16 cellular contexts compared by ENCODE assay signal in genomic region chr4:41268024-41268423, GRCh38. TPM values are rescaled to one million over a fixed set of nuclear protein-coding genes. Genes with fewer than 3 reads are reported as not detected.
A peak's percentile ranks its signal among the peaks of the same experiment; 100 is the strongest.
DNase-seq lines count a peak whose midpoint lies in the region; ATAC-seq and TF ChIP-seq lines count a peak whose summit lies in the region.
"Had no signal": no experiment of that assay in that cellular context is flagged by ENCODE, and none has a peak within 500 bp of the region (broad histone marks: within the 10 kb centered on the region; RNA-seq: fewer than 3 reads in every experiment).

No MANE protein-coding gene starts in this region.

- no peak overlapping the region for H2AFZ ChIP-seq in PC-9

- H3K36me3 Mint-ChIP-seq in nephron progenitor cell (ENCODE audit: low read depth): peaks cover 67% of the 10 kb centered on the region
- H3K36me3 Mint-ChIP-seq in activated CD8-positive, alpha-beta T cell treated with anti-CD3 and anti-CD28 coated beads, Interleukin-2, amount 10 ng/mL, durations not matched to agents 7 days and 5 days (ENCODE audit: low read depth): no peaks in the 10 kb centered on the region
- H3K36me3 Mint-ChIP-seq: immature natural killer cell had no signal

- peaks cover 72% of the 10 kb centered on the region for H3F3A ChIP-seq in PC-9 (ENCODE audit: insufficient read depth, low read depth)

- ATAC-seq in activated CD8-positive, alpha-beta T cell treated with anti-CD3 and anti-CD28 coated beads, Interleukin-2, amount 10 ng/mL, durations not matched to agents 7 days and 5 days: no peak
- no peak for ATAC-seq in HG03457 (IDR thresholded peaks at IDR 0.05; ENCODE audit: unreplicated experiment)
- ATAC-seq: Panc1, T-helper 17 cell had no signal

- DNase-seq in NCI-H1417 (lab: John Stamatoyannopoulos, UW) (peak; percentile 7 to 90 (median 37)), NCI-H1417 treated with DMSO at 0.1 percent for 48 hours (lab: John Stamatoyannopoulos, UW) (no peak), LHCN-M2 (ENCODE audit: low read depth) (peak; percentile 82), PC-9 (no peak), nephron progenitor cell (no peak)
- DNase-seq in activated CD8-positive, alpha-beta T cell treated with anti-CD3 and anti-CD28 coated beads, Interleukin-2, amount 10 ng/mL, durations not matched to agents 7 days and 5 days: no peak
- no peak for DNase-seq in activated effector memory CD4-positive, alpha-beta T cell treated with Interleukin-2 at 50 U/mL for 16 hours
- DNase-seq: activated effector memory CD4-positive, alpha-beta T cell treated with anti-CD3 and anti-CD28 coated beads, Interleukin-2, amount 50 U/mL, for 16 hours; dermis blood vessel endothelial cell; immature natural killer cell; Kasumi-1; T-helper 17 cell had no signal

- no peaks in the 10 kb centered on the region for H3K9me3 ChIP-seq in PC-9 (ENCODE audit: insufficient read depth, low read depth)

- no peaks in the 10 kb centered on the region for H3K27me3 ChIP-seq in PC-9 (ENCODE audit: insufficient read depth, low read depth)
- H3K27me3 ChIP-seq: BLaER1 treated with 17β-estradiol and CSF1 and Interleukin-3, amounts not matched to agents 10 nM and 100 nM had no signal

- no peaks in the 10 kb centered on the region for H3K79me2 ChIP-seq in PC-9 (ENCODE audit: low read depth)

- no peaks in the 10 kb centered on the region for H3K4me1 ChIP-seq in PC-9 (replicated peaks; ENCODE audit: insufficient read depth)
- H3K4me1 ChIP-seq: BLaER1 treated with 17β-estradiol and CSF1 and Interleukin-3, amounts not matched to agents 10 nM and 100 nM had no signal

- H3K4me3 Mint-ChIP-seq in nephron progenitor cell: no peak overlapping the region
- H3K4me3 Mint-ChIP-seq in activated CD8-positive, alpha-beta T cell treated with anti-CD3 and anti-CD28 coated beads, Interleukin-2, amount 10 ng/mL, durations not matched to agents 7 days and 5 days: no peak overlapping the region
- H3K4me3 Mint-ChIP-seq: immature natural killer cell, T-helper 17 cell had no signal

- peaks cover 41% of the 10 kb centered on the region for H4K20me1 ChIP-seq in PC-9 (ENCODE audit: insufficient read depth)
- H4K20me1 ChIP-seq: BLaER1 treated with 17β-estradiol and CSF1 and Interleukin-3, amounts not matched to agents 10 nM and 100 nM had no signal

- TF ChIP-seq CTCF in PC-9 (conservative IDR thresholded peaks at IDR 0.05) (no peak), nephron progenitor cell (IDR thresholded peaks at IDR 0.05) (no peak)

- intact Hi-C loops in PC-9 (cut with micrococcal nuclease; ENCODE audit: unreplicated experiment): no loop called here

- peaks cover 39% of the 10 kb centered on the region for H3K36me3 ChIP-seq in PC-9 (ENCODE audit: low read depth)

- H3K9me2 ChIP-seq in PC-9 (ENCODE audit: insufficient read depth): no peaks in the 10 kb centered on the region

- no peak overlapping the region for H3K27ac ChIP-seq in PC-9
- H3K27ac ChIP-seq: BLaER1 treated with 17β-estradiol and CSF1 and Interleukin-3, amounts not matched to agents 10 nM and 100 nM had no signal

- H3K4me2 ChIP-seq in PC-9: no peak overlapping the region
- H3K4me2 ChIP-seq: BLaER1 treated with 17β-estradiol and CSF1 and Interleukin-3, amounts not matched to agents 10 nM and 100 nM had no signal

- no peak overlapping the region for H3K4me3 ChIP-seq in PC-9
- H3K4me3 ChIP-seq: BLaER1 treated with 17β-estradiol and CSF1 and Interleukin-3, amounts not matched to agents 10 nM and 100 nM had no signal

- CTCF ChIA-PET in PC-9 (lab: Charles Lee): no interaction called here
- CTCF ChIA-PET in activated CD8-positive, alpha-beta T cell treated with anti-CD3 and anti-CD28 coated beads, Interleukin-2, amount 10 ng/mL, durations not matched to agents 7 days and 5 days (lab: Charles Lee): no interaction called here

- peaks cover 14% of the 10 kb centered on the region for H3K4me1 Mint-ChIP-seq in nephron progenitor cell
- H3K4me1 Mint-ChIP-seq in activated CD8-positive, alpha-beta T cell treated with anti-CD3 and anti-CD28 coated beads, Interleukin-2, amount 10 ng/mL, durations not matched to agents 7 days and 5 days (ENCODE audit: low read depth): no peaks in the 10 kb centered on the region
- H3K4me1 Mint-ChIP-seq: immature natural killer cell, T-helper 17 cell had no signal

- BruUV-seq in PC-9 (replicated peaks; lab: Mats Ljungman, UMichigan): TSS peak; percentile 0

- H3K27me3 Mint-ChIP-seq in nephron progenitor cell (ENCODE audit: low read depth, poor library complexity): no peaks in the 10 kb centered on the region
- H3K27me3 Mint-ChIP-seq in activated CD8-positive, alpha-beta T cell treated with anti-CD3 and anti-CD28 coated beads, Interleukin-2, amount 10 ng/mL, durations not matched to agents 7 days and 5 days (ENCODE audit: low read depth): peaks cover 2% of the 10 kb centered on the region

- H3K27ac Mint-ChIP-seq in nephron progenitor cell: peak overlapping the region; percentile 40
- H3K27ac Mint-ChIP-seq in activated CD8-positive, alpha-beta T cell treated with anti-CD3 and anti-CD28 coated beads, Interleukin-2, amount 10 ng/mL, durations not matched to agents 7 days and 5 days: no peak overlapping the region
- H3K27ac Mint-ChIP-seq: immature natural killer cell, T-helper 17 cell had no signal

- peaks cover 8% of the 10 kb centered on the region for H3K9me3 Mint-ChIP-seq in nephron progenitor cell
- H3K9me3 Mint-ChIP-seq in activated CD8-positive, alpha-beta T cell treated with anti-CD3 and anti-CD28 coated beads, Interleukin-2, amount 10 ng/mL, durations not matched to agents 7 days and 5 days (ENCODE audit: insufficient read depth): no peaks in the 10 kb centered on the region
- H3K9me3 Mint-ChIP-seq: immature natural killer cell had no signal

- POLR2A ChIA-PET in PC-9 (lab: Charles Lee; ENCODE audit: unreplicated experiment): interaction anchor here (0.7 kb wide), 2 partner anchors 11 to 51 kb away, joined by 4 to 5 read pairs; no protein-coding TSS in a partner anchor
- POLR2A ChIA-PET in activated CD8-positive, alpha-beta T cell treated with anti-CD3 and anti-CD28 coated beads, Interleukin-2, amount 10 ng/mL, durations not matched to agents 7 days and 5 days (lab: Charles Lee): no interaction called here

RNA-seq across cellular contexts. Expression of gene UCHL1, which starts 11.3 kb away (rescaled TPM):
- total RNA-seq in LHCN-M2 (2014; rRNA removed) (222 and 281 TPM in 2 replicates), PC-9 (2021) (1,253 and 1,355 TPM in 2 replicates)
- polyA plus RNA-seq in LHCN-M2 (2012): 306 TPM
- total RNA-seq in activated CD8-positive, alpha-beta T cell treated with anti-CD3 and anti-CD28 coated beads, Interleukin-2, amount 10 ng/mL, durations not matched to agents 7 days and 5 days: under 1 TPM; 0.34 to 0.37 TPM
- total RNA-seq: SK-MEL-5, T-helper 17 cell had no signal
- polyA plus RNA-seq: immature natural killer cell had no signal

RNA-seq across cellular contexts. Expression of gene APBB2, which starts 53.7 kb away (rescaled TPM):
- total RNA-seq in LHCN-M2 (2014; rRNA removed): 109 and 112 TPM in 2 replicates
- 42.0 TPM for polyA plus RNA-seq in LHCN-M2 (2012)
- total RNA-seq in PC-9 (2021): 33.6 and 46.0 TPM in 2 replicates
- under 1 TPM; 0.53 to 0.57 TPM for total RNA-seq in activated CD8-positive, alpha-beta T cell treated with anti-CD3 and anti-CD28 coated beads, Interleukin-2, amount 10 ng/mL, durations not matched to agents 7 days and 5 days
- polyA plus RNA-seq: immature natural killer cell had no signal

Comparison
In these comparisons a context has a peak if more than half of its experiments do, and no peak if none do; other contexts are left out.
1. DNase-seq: peak in NCI-H1417 (3 of 3) and LHCN-M2 (single experiment); none in NCI-H1417 treated with DMSO at 0.1 percent for 48 hours (single experiment), PC-9 (0 of 2), nephron progenitor cell (single experiment), activated CD8-positive, alpha-beta T cell treated with anti-CD3 and anti-CD28 coated beads, Interleukin-2, amount 10 ng/mL, durations not matched to agents 7 days and 5 days (single experiment) and activated effector memory CD4-positive, alpha-beta T cell treated with Interleukin-2 at 50 U/mL for 16 hours (single experiment).
2. RNA of gene UCHL1, which starts 11.3 kb away (total RNA-seq): 1,253 to 1,355 TPM in PC-9 and 222 to 281 TPM in LHCN-M2; 0.34 to 0.37 TPM in activated CD8-positive, alpha-beta T cell treated with anti-CD3 and anti-CD28 coated beads, Interleukin-2, amount 10 ng/mL, durations not matched to agents 7 days and 5 days; every median in the first group is over 100 times any median in the second.
3. RNA of gene APBB2, which starts 53.7 kb away (total RNA-seq): 109 to 112 TPM in LHCN-M2 and 33.6 to 46.0 TPM in PC-9; 0.53 to 0.57 TPM in activated CD8-positive, alpha-beta T cell treated with anti-CD3 and anti-CD28 coated beads, Interleukin-2, amount 10 ng/mL, durations not matched to agents 7 days and 5 days; every median in the first group is over 10 times any median in the second.